In the genomic region with DNA sequence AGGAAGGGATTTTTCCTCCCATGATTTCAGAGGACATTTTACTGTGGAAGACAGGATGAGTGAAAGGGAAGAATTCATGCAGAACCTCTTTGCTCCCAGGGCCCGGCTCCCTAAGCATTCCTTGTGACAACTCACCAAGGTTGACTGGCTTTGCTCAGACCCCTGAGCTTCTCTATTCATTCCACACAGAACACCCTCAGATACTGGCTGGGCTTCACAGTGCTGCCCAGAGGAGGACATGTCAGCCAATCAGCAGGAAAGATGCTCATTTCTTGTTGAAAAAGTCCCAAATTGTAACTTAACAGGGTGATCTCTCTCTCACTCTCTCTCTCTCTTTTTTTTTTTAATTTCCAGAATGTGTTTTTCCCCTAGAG, we compare ENCODE assay signal across 17 cellular contexts. TPM values are rescaled to one million over a fixed set of nuclear protein-coding genes. Genes with fewer than 3 reads are reported as not detected.
DNase-seq lines count a peak whose midpoint lies in the region; ATAC-seq and TF ChIP-seq lines count a peak whose summit lies in the region.
"Had no signal": no experiment of that assay in that cellular context is flagged by ENCODE, and none has a peak within 500 bp of the region (broad histone marks: within the 10 kb centered on the region; RNA-seq: fewer than 3 reads in every experiment).

No MANE protein-coding gene starts in this region.

- no peaks in the 10 kb centered on the region for H3K79me2 ChIP-seq in osteoblast (ENCODE audit: insufficient read depth, low read length)
- H3K79me2 ChIP-seq: parathyroid adenoma had no signal

- no peak for DNase-seq in Right ventricle myocardium inferior (ENCODE audit: missing footprints)
- DNase-seq in cardiac septum (ENCODE audit: low spot score) = no peak
- no peak for DNase-seq in endodermal cell
- DNase-seq in osteoblast (ENCODE audit: insufficient read length, low spot score, missing footprints) = peak; percentile 49
- no peak for DNase-seq in NCI-H82 treated with DMSO at 0.1 percent for 48 hours (lab: John Stamatoyannopoulos, UW; ENCODE audit: unreplicated experiment)
- DNase-seq in activated CD8-positive, alpha-beta T cell treated with anti-CD3 and anti-CD28 coated beads for 36 hours = no peak
- no peak for DNase-seq in activated CD4-positive, alpha-beta T cell treated with anti-CD3 and anti-CD28 coated beads, Interleukin-2, amount 50 U/mL, for 1 hour
- DNase-seq in NCI-H526 (lab: John Stamatoyannopoulos, UW) = no peak
- DNase-seq: activated naive CD4-positive, alpha-beta T cell treated with Interleukin-2 at 50 U/mL for 16 hours; central memory CD4-positive, alpha-beta T cell; NCI-H187 treated with DMSO at 0.1 percent for 48 hours; NCI-H774; SHP77 treated with DMSO at 0.1 percent for 48 hours had no signal

- no peaks in the 10 kb centered on the region for H4K20me1 ChIP-seq in osteoblast (ENCODE audit: insufficient read depth, low read length)

- no peak overlapping the region for H3K9ac ChIP-seq in endodermal cell (ENCODE audit: extremely low read depth, low read length, poor library complexity, severe bottlenecking)
- H3K9ac ChIP-seq: parathyroid adenoma had no signal

- TF ChIP-seq CTCF in endodermal cell (conservative IDR thresholded peaks at IDR 0.05) = no peak
- TF ChIP-seq CTCF in osteoblast (IDR thresholded peaks at IDR 0.05; ENCODE audit: extremely low read depth, low read depth, low read length) = no peak
- TF ChIP-seq CTCF in activated CD8-positive, alpha-beta T cell treated with anti-CD3 and anti-CD28 coated beads for 36 hours (IDR thresholded peaks at IDR 0.05) = no peak

- peak overlapping the region; percentile 5 for H2AFZ ChIP-seq in osteoblast (ENCODE audit: low read length)
- H2AFZ ChIP-seq: parathyroid adenoma had no signal

- peaks cover 15% of the 10 kb centered on the region for H3K4me1 Mint-ChIP-seq in endodermal cell
- no peaks in the 10 kb centered on the region for H3K4me1 Mint-ChIP-seq in activated CD8-positive, alpha-beta T cell treated with anti-CD3 and anti-CD28 coated beads for 36 hours (ENCODE audit: low read depth)
- H3K4me1 Mint-ChIP-seq: stimulated activated effector memory CD8-positive, alpha-beta T cell treated with anti-CD3 and anti-CD28 coated beads, Interleukin-12 subunit alpha, Interleukin-12 subunit beta, amount 100 ng/mL, for 72 hours had no signal

- no peaks in the 10 kb centered on the region for H3K36me3 ChIP-seq in endodermal cell (ENCODE audit: control insufficient read depth, insufficient read depth, low read length)
- H3K36me3 ChIP-seq in osteoblast (ENCODE audit: insufficient read depth, low read length) = no peaks in the 10 kb centered on the region
- H3K36me3 ChIP-seq: HAP-1 had no signal

- no peaks in the 10 kb centered on the region for H3K9me3 Mint-ChIP-seq in endodermal cell
- no peaks in the 10 kb centered on the region for H3K9me3 Mint-ChIP-seq in activated CD8-positive, alpha-beta T cell treated with anti-CD3 and anti-CD28 coated beads for 36 hours
- H3K9me3 Mint-ChIP-seq: stimulated activated effector memory CD8-positive, alpha-beta T cell treated with anti-CD3 and anti-CD28 coated beads, Interleukin-12 subunit alpha, Interleukin-12 subunit beta, amount 100 ng/mL, for 72 hours had no signal

- H3K36me3 Mint-ChIP-seq in endodermal cell (ENCODE audit: low read depth) = no peaks in the 10 kb centered on the region
- H3K36me3 Mint-ChIP-seq in activated CD8-positive, alpha-beta T cell treated with anti-CD3 and anti-CD28 coated beads for 36 hours (ENCODE audit: low read depth) = no peaks in the 10 kb centered on the region
- H3K36me3 Mint-ChIP-seq: stimulated activated effector memory CD8-positive, alpha-beta T cell treated with anti-CD3 and anti-CD28 coated beads, Interleukin-12 subunit alpha, Interleukin-12 subunit beta, amount 100 ng/mL, for 72 hours had no signal

- POLR2A ChIA-PET in activated CD8-positive, alpha-beta T cell treated with anti-CD3 and anti-CD28 coated beads for 36 hours (lab: Charles Lee) = no interaction called here

- intact Hi-C loops in Right ventricle myocardium inferior (cut with DNase I) (no loop called here), cardiac septum (cut with DNase I) (loop anchor here (1.0 to 5.0 kb wide), 2 partner anchors 36 to 112 kb away; partner anchors contain the start of gene BHLHE41)
- intact Hi-C loops in activated CD8-positive, alpha-beta T cell treated with anti-CD3 and anti-CD28 coated beads for 36 hours (cut with micrococcal nuclease) = no loop called here

- H3K4me3 Mint-ChIP-seq in endodermal cell = no peak overlapping the region
- no peak overlapping the region for H3K4me3 Mint-ChIP-seq in activated CD8-positive, alpha-beta T cell treated with anti-CD3 and anti-CD28 coated beads for 36 hours
- H3K4me3 Mint-ChIP-seq: stimulated activated effector memory CD8-positive, alpha-beta T cell treated with anti-CD3 and anti-CD28 coated beads, Interleukin-12 subunit alpha, Interleukin-12 subunit beta, amount 100 ng/mL, for 72 hours had no signal

- H3K27me3 ChIP-seq in endodermal cell (ENCODE audit: control insufficient read depth, insufficient read depth, low read length, poor library complexity, severe bottlenecking) (no peaks in the 10 kb centered on the region), osteoblast (ENCODE audit: insufficient read depth, low read length) (no peaks in the 10 kb centered on the region)

- H3K9me3 ChIP-seq in endodermal cell (ENCODE audit: control insufficient read depth, low read length) (no peaks in the 10 kb centered on the region), osteoblast (ENCODE audit: low read depth, low read length) (no peaks in the 10 kb centered on the region)
- H3K9me3 ChIP-seq: HAP-1 had no signal

- H3K4me1 ChIP-seq in endodermal cell (ENCODE audit: control insufficient read depth, insufficient read depth, low read length) (no peaks in the 10 kb centered on the region), osteoblast (ENCODE audit: insufficient read depth, low read length) (peaks cover 26% of the 10 kb centered on the region)
- H3K4me1 ChIP-seq: HAP-1, parathyroid adenoma had no signal

- H3K4me3 ChIP-seq in endodermal cell (ENCODE audit: low read length) (no peak overlapping the region), osteoblast (ENCODE audit: insufficient read depth, low read length) (no peak overlapping the region)
- H3K4me3 ChIP-seq: HAP-1 had no signal

- 86% methylated on average over 1 of the region's 1 CpG; no CpG with 5 or more reads in 1 of the 2 experiments for WGBS in endodermal cell (ENCODE audit: insufficient coverage in 1 of 2, insufficient read length in 1 of 2), 2 experiments

- H3K27ac ChIP-seq in endodermal cell (ENCODE audit: low read depth, low read length) (no peak overlapping the region), osteoblast (ENCODE audit: low read depth, low read length) (peak overlapping the region; percentile 69)
- H3K27ac ChIP-seq: HL-60, parathyroid adenoma had no signal

- ATAC-seq in Right ventricle myocardium inferior = peak; percentile 63
- no peak for ATAC-seq in activated CD8-positive, alpha-beta T cell treated with anti-CD3 and anti-CD28 coated beads for 36 hours

- peaks cover 3% of the 10 kb centered on the region for H3K27me3 Mint-ChIP-seq in endodermal cell (ENCODE audit: insufficient read depth)
- peaks cover 15% of the 10 kb centered on the region for H3K27me3 Mint-ChIP-seq in activated CD8-positive, alpha-beta T cell treated with anti-CD3 and anti-CD28 coated beads for 36 hours

- peak overlapping the region; percentile 22 for H3K27ac Mint-ChIP-seq in endodermal cell
- no peak overlapping the region for H3K27ac Mint-ChIP-seq in activated CD8-positive, alpha-beta T cell treated with anti-CD3 and anti-CD28 coated beads for 36 hours
- H3K27ac Mint-ChIP-seq: stimulated activated effector memory CD8-positive, alpha-beta T cell treated with anti-CD3 and anti-CD28 coated beads, Interleukin-12 subunit alpha, Interleukin-12 subunit beta, amount 100 ng/mL, for 72 hours had no signal

- CTCF ChIA-PET in activated CD8-positive, alpha-beta T cell treated with anti-CD3 and anti-CD28 coated beads for 36 hours (lab: Charles Lee) = no interaction called here

- peak overlapping the region; percentile 34 for H3K4me2 ChIP-seq in osteoblast (ENCODE audit: insufficient read depth, low read length)

RNA-seq across cellular contexts. Expression of gene SSPN, which starts 43.7 kb away (rescaled TPM):
- total RNA-seq in Right ventricle myocardium inferior (49.8 TPM), cardiac septum (118 TPM), endodermal cell (1 to 10 TPM; 1.3 to 3.7 TPM), osteoblast (9.8 and 18.9 TPM in 2 replicates)
- polyA plus RNA-seq in endodermal cell (2013, experiment 1 of 2) = 3.8 TPM
- 3.8 TPM for polyA plus RNA-seq in endodermal cell (2013, experiment 2 of 2)
- total RNA-seq in activated CD8-positive, alpha-beta T cell treated with anti-CD3 and anti-CD28 coated beads for 36 hours = not detected
